14 cellular contexts compared by ENCODE assay signal in genomic region chr1:153734380-153735089, GRCh38. TPM values are rescaled to one million over a fixed set of nuclear protein-coding genes. Genes with fewer than 3 reads are reported as not detected.
DNase-seq lines count a peak whose midpoint lies in the region; ATAC-seq and TF ChIP-seq lines count a peak whose summit lies in the region.
"Had no signal": no experiment of that assay in that cellular context is flagged by ENCODE, and none has a peak within 500 bp of the region (broad histone marks: within the 10 kb centered on the region; RNA-seq: fewer than 3 reads in every experiment).

No MANE protein-coding gene starts in this region.

- H3K36me3 ChIP-seq in WERI-Rb-1 (peaks cover 21% of the 10 kb centered on the region), muscle layer of colon (ENCODE audit: insufficient read depth, low read length) (peaks cover 10% of the 10 kb centered on the region)

- peak; percentile 40 for ATAC-seq in GM21390 (IDR thresholded peaks at IDR 0.05; ENCODE audit: unreplicated experiment)

- H3K9ac ChIP-seq in muscle layer of colon (ENCODE audit: low read length), result no peak overlapping the region

- DNase-seq in WERI-Rb-1 (no peak), inferior parietal cortex (ENCODE audit: extremely low spot score) (no peak), ureter (ENCODE audit: low spot score) (no peak), hepatic stellate cell (ENCODE audit: low spot score) (no peak)
- no peak for DNase-seq in activated CD4-positive, CD25-positive, alpha-beta regulatory T cell (lab: John Stamatoyannopoulos, UW)
- DNase-seq: activated T-cell treated with anti-CD3 and anti-CD28 coated beads, Interleukin-2, amount 50 U/mL, for 48 hours; heart left ventricle; KG1; midbrain; Peyer's patch had no signal

- H3K4me3 ChIP-seq in WERI-Rb-1 (ENCODE audit: low read depth, low read length), result no peak overlapping the region
- H3K4me3 ChIP-seq in muscle layer of colon (ENCODE audit: low read depth in 1 of 2, low read length in 2 of 2), result no peak overlapping the region
- H3K4me3 ChIP-seq: body of pancreas, heart left ventricle, Peyer's patch had no signal

- H3K27ac ChIP-seq in 22Rv1, result peak overlapping the region; percentile 4; the same call in 1 of the 2 replicates
- H3K27ac ChIP-seq in WERI-Rb-1, result peak overlapping the region; percentile 27; the same call in 1 of the 2 replicates
- H3K27ac ChIP-seq in muscle layer of colon (ENCODE audit: low read depth, low read length), result peak overlapping the region; percentile 78

- no peaks in the 10 kb centered on the region for H3K27me3 ChIP-seq in WERI-Rb-1 (ENCODE audit: insufficient read depth, low read depth, severe bottlenecking)
- H3K27me3 ChIP-seq in muscle layer of colon (ENCODE audit: control insufficient read depth in 1 of 2, insufficient read depth in 2 of 2, low read length in 2 of 2), result no peaks in the 10 kb centered on the region
- H3K27me3 ChIP-seq: body of pancreas, heart left ventricle, Peyer's patch had no signal

- TF ChIP-seq CTCF in 22Rv1 (IDR thresholded peaks at IDR 0.05) (no peak), WERI-Rb-1 (IDR thresholded peaks at IDR 0.05; ENCODE audit: low read depth, low read length) (no peak)

- no peaks in the 10 kb centered on the region for H3K9me3 ChIP-seq in WERI-Rb-1 (ENCODE audit: severe bottlenecking)
- H3K9me3 ChIP-seq in muscle layer of colon (ENCODE audit: low read length), result no peaks in the 10 kb centered on the region
- H3K9me3 ChIP-seq: body of pancreas, heart left ventricle, Peyer's patch had no signal

- peaks cover 15% of the 10 kb centered on the region for H3K4me1 ChIP-seq in muscle layer of colon (ENCODE audit: insufficient read depth, low read length)

RNA-seq across cellular contexts. Expression of gene INTS3, which starts 6.7 kb away (rescaled TPM):
- 77.5 TPM for total RNA-seq in ureter

RNA-seq across cellular contexts. Expression of gene SLC27A3, which starts 40.7 kb away (rescaled TPM):
- 28.8 TPM for total RNA-seq in ureter

RNA-seq across cellular contexts. Expression of gene NPR1, which starts 56.0 kb away (rescaled TPM):
- 21.0 TPM for total RNA-seq in ureter

Comparison
In these comparisons a context has a peak if more than half of its experiments do, and no peak if none do; other contexts are left out.
1. H3K27ac ChIP-seq: peak in every context shown above with its lines; median percentile 78 in muscle layer of colon; 27 in WERI-Rb-1; 4 in 22Rv1.